8 cellular contexts compared by ENCODE assay signal in genomic region chr11:4607782-4608666, GRCh38. TPM values are rescaled to one million over a fixed set of nuclear protein-coding genes. Genes with fewer than 3 reads are reported as not detected.
A peak's percentile ranks its signal among the peaks of the same experiment; 100 is the strongest.
DNase-seq lines count a peak whose midpoint lies in the region; ATAC-seq and TF ChIP-seq lines count a peak whose summit lies in the region.

Gene TRIM68 (minus strand): TSS chr11:4608231. CDS start chr11:4605504, 2,727 bp downstream.

- H3K27me3 ChIP-seq in left lung = no peaks in the 10 kb centered on the region

- DNase-seq in AML-193 (lab: John Stamatoyannopoulos, UW) (peak; percentile 89 to 92), NCI-H69 (lab: John Stamatoyannopoulos, UW) (peak; percentile 96), dermis blood vessel endothelial cell (peak; percentile 95), left lung (peak; percentile 97 to 99)
- peak; percentile 92 for DNase-seq in activated CD4-positive, alpha-beta T cell treated with anti-CD3 and anti-CD28 coated beads, Interleukin-2, amount 50 U/mL, for 4 hours
- peak; percentile 96 for DNase-seq in stimulated activated CD4-positive, alpha-beta T cell treated with anti-CD3 and anti-CD28 coated beads, Interleukin-4, amount 100 ng/mL, for 24 hours

- peaks cover 0 to 22% of the 10 kb centered on the region in 2 donors for H3K4me1 ChIP-seq in left lung

- peak within 1 kb of the TSS; percentile 63 to 70 for H3K4me3 ChIP-seq in left lung

- H3K9me3 ChIP-seq in left lung = no peaks in the 10 kb centered on the region

- TF ChIP-seq POLR2A in GM19193 (IDR thresholded peaks at IDR 0.05; ENCODE audit: extremely low read depth, insufficient read depth, insufficient read length) = peak; percentile 86

- intact Hi-C loops in left lung (cut with DNase I) = no loop called here

- H3K36me3 ChIP-seq in left lung = peaks cover 0 to 18% of the 10 kb centered on the region in 2 donors

- ATAC-seq in HG03439 (IDR thresholded peaks at IDR 0.05; ENCODE audit: unreplicated experiment) = peak; percentile 100
- peak; percentile 99 for ATAC-seq in left lung

- TF ChIP-seq CTCF in left lung (IDR thresholded peaks at IDR 0.05) = no peak

- H3K27ac ChIP-seq in left lung = peak within 1 kb of the TSS; percentile 92 to 93

RNA-seq across cellular contexts. Expression of gene TRIM68, which starts in this region (rescaled TPM):
- total RNA-seq in dermis blood vessel endothelial cell = 11.8 and 13.1 TPM in 2 replicates
- total RNA-seq in left lung = 10 to 100 TPM; 12.5 to 14.1 TPM

Comparison
In these comparisons a context has a peak if more than half of its experiments do, and no peak if none do; other contexts are left out.
1. Peak in every context shown above with its lines: DNase-seq, ATAC-seq, H3K4me3 ChIP-seq and H3K27ac ChIP-seq.